In genomic region chr19:45275370-45275971, GRCh38 we compare ENCODE assay signal across 14 cellular contexts. TPM values are rescaled to one million over a fixed set of nuclear protein-coding genes. Genes with fewer than 3 reads are reported as not detected.
DNase-seq lines count a peak whose midpoint lies in the region; ATAC-seq and TF ChIP-seq lines count a peak whose summit lies in the region.
"Had no signal": no experiment of that assay in that cellular context is flagged by ENCODE, and none has a peak within 500 bp of the region (broad histone marks: within the 10 kb centered on the region; RNA-seq: fewer than 3 reads in every experiment).

No MANE protein-coding gene starts in this region.

- ATAC-seq in HG02759 (IDR thresholded peaks at IDR 0.05; ENCODE audit: unreplicated experiment), result no peak
- ATAC-seq: activated naive CD4-positive, alpha-beta T cell treated with anti-CD3 and anti-CD28 coated beads, Interleukin-2, amount 50 U/mL, for 72 hours; left lung had no signal

- peaks cover 14% of the 10 kb centered on the region for H3K27me3 Mint-ChIP-seq in glutamatergic neuron (ENCODE audit: unreplicated experiment)
- H3K27me3 Mint-ChIP-seq: activated CD4-positive, alpha-beta T cell treated with anti-CD3 and anti-CD28 coated beads, Interleukin-2, amount 10 ng/mL, durations not matched to agents 24 days and 14 days had no signal

- DNase-seq in DMS153 treated with DMSO at 0.1 percent for 48 hours (lab: John Stamatoyannopoulos, UW; ENCODE audit: unreplicated experiment) (peak; percentile 11), NCI-H510A treated with DMSO at 0.1 percent for 48 hours (lab: John Stamatoyannopoulos, UW) (peak; percentile 46), glutamatergic neuron (peak; percentile 70), cerebellar nuclear complex (lab: John Stamatoyannopoulos, UW) (no peak), dedifferentiated amniotic fluid mesenchymal stem cell (ENCODE audit: extremely low spot score) (no peak)
- DNase-seq: activated CD4-positive, alpha-beta T cell treated with anti-CD3 and anti-CD28 coated beads, Interleukin-2, amount 10 ng/mL, durations not matched to agents 24 days and 14 days; activated T-cell treated with anti-CD3 and anti-CD28 coated beads, Interleukin-2, amount 50 U/mL, for 1 hour; effector memory CD4-positive, alpha-beta T cell; left lung; Right ventricle myocardium superior had no signal

- peaks cover 13% of the 10 kb centered on the region for H3K9me3 Mint-ChIP-seq in glutamatergic neuron (ENCODE audit: unreplicated experiment)
- H3K9me3 Mint-ChIP-seq: activated CD4-positive, alpha-beta T cell treated with anti-CD3 and anti-CD28 coated beads, Interleukin-2, amount 10 ng/mL, durations not matched to agents 24 days and 14 days; activated naive CD4-positive, alpha-beta T cell treated with anti-CD3 and anti-CD28 coated beads, Interleukin-2, amount 50 U/mL, for 72 hours had no signal

- peaks cover 21% of the 10 kb centered on the region for H3K4me1 Mint-ChIP-seq in glutamatergic neuron (ENCODE audit: low read depth, unreplicated experiment)
- H3K4me1 Mint-ChIP-seq: activated CD4-positive, alpha-beta T cell treated with anti-CD3 and anti-CD28 coated beads, Interleukin-2, amount 10 ng/mL, durations not matched to agents 24 days and 14 days had no signal

- TF ChIP-seq CTCF in glutamatergic neuron (IDR thresholded peaks at IDR 0.05; ENCODE audit: partially characterized antibody, unreplicated experiment), result no peak

- no peaks in the 10 kb centered on the region for H3K36me3 Mint-ChIP-seq in glutamatergic neuron (ENCODE audit: unreplicated experiment)
- H3K36me3 Mint-ChIP-seq: activated naive CD4-positive, alpha-beta T cell treated with anti-CD3 and anti-CD28 coated beads, Interleukin-2, amount 50 U/mL, for 72 hours had no signal

- no peak for TF ChIP-seq EP300 in Ishikawa (IDR thresholded peaks at IDR 0.05; ENCODE audit: borderline replicate concordance)

- H3K27ac Mint-ChIP-seq in glutamatergic neuron (ENCODE audit: unreplicated experiment), result peak overlapping the region; percentile 92

- peak overlapping the region; percentile 59 for H3K4me3 Mint-ChIP-seq in glutamatergic neuron (ENCODE audit: unreplicated experiment)
- H3K4me3 Mint-ChIP-seq: activated CD4-positive, alpha-beta T cell treated with anti-CD3 and anti-CD28 coated beads, Interleukin-2, amount 10 ng/mL, durations not matched to agents 24 days and 14 days had no signal

- no peak for TF ChIP-seq RAD21 in Ishikawa (IDR thresholded peaks at IDR 0.05; ENCODE audit: low read depth)

TF ChIP-seq in Ishikawa, 13 proteins besides CTCF, POLR2A, EP300 and RAD21:
- TF ChIP-seq ZBTB7A (IDR thresholded peaks at IDR 0.05; ENCODE audit: low read depth), result no peak
- TF ChIP-seq YY1 (IDR thresholded peaks at IDR 0.05; ENCODE audit: low read depth), result no peak
- TF ChIP-seq TAF1 (IDR thresholded peaks at IDR 0.05; ENCODE audit: low read depth), result no peak
- TF ChIP-seq EGR1 (IDR thresholded peaks at IDR 0.05), result no peak
- no peak for TF ChIP-seq CREB1 (IDR thresholded peaks at IDR 0.05; ENCODE audit: low read depth)
- TF ChIP-seq CEBPB (IDR thresholded peaks at IDR 0.05), result no peak
- TF ChIP-seq REST (IDR thresholded peaks at IDR 0.05; ENCODE audit: low read depth), result no peak
- no peak for TF ChIP-seq TEAD4 (IDR thresholded peaks at IDR 0.05)
- TF ChIP-seq USF1 (IDR thresholded peaks at IDR 0.05), result peak; percentile 38; the same call in 1 of the 2 replicates
- peak; percentile 48; the same call in 1 of the 2 replicates for TF ChIP-seq NFIC (IDR thresholded peaks at IDR 0.05)
- no peak for TF ChIP-seq FOXM1 (IDR thresholded peaks at IDR 0.05; ENCODE audit: borderline replicate concordance, low read depth)

RNA-seq across cellular contexts. Expression of gene MARK4, which starts 24.4 kb away (rescaled TPM):
- total RNA-seq in glutamatergic neuron (ENCODE audit: unreplicated experiment), result 110 TPM

RNA-seq across cellular contexts. Expression of gene EXOC3L2, which starts 30.3 kb away (rescaled TPM):
- total RNA-seq in glutamatergic neuron (ENCODE audit: unreplicated experiment), result not detected
- total RNA-seq: activated CD4-positive, alpha-beta T cell treated with anti-CD3 and anti-CD28 coated beads, Interleukin-2, amount 10 ng/mL, durations not matched to agents 24 days and 14 days; activated naive CD4-positive, alpha-beta T cell treated with anti-CD3 and anti-CD28 coated beads, Interleukin-2, amount 50 U/mL, for 72 hours; bronchial epithelial cell had no signal

RNA-seq across cellular contexts. Expression of gene CKM, which starts 47.2 kb away (rescaled TPM):
- 0.42 TPM for total RNA-seq in glutamatergic neuron (ENCODE audit: unreplicated experiment)
- total RNA-seq: activated CD4-positive, alpha-beta T cell treated with anti-CD3 and anti-CD28 coated beads, Interleukin-2, amount 10 ng/mL, durations not matched to agents 24 days and 14 days; activated naive CD4-positive, alpha-beta T cell treated with anti-CD3 and anti-CD28 coated beads, Interleukin-2, amount 50 U/mL, for 72 hours had no signal

Comparison
In these comparisons a context has a peak if more than half of its experiments do, and no peak if none do; other contexts are left out.
1. DNase-seq: peak in DMS153 treated with DMSO at 0.1 percent for 48 hours (single experiment), NCI-H510A treated with DMSO at 0.1 percent for 48 hours (single experiment) and glutamatergic neuron (single experiment); none in cerebellar nuclear complex (0 of 2) and dedifferentiated amniotic fluid mesenchymal stem cell (single experiment).